In the genomic region with DNA sequence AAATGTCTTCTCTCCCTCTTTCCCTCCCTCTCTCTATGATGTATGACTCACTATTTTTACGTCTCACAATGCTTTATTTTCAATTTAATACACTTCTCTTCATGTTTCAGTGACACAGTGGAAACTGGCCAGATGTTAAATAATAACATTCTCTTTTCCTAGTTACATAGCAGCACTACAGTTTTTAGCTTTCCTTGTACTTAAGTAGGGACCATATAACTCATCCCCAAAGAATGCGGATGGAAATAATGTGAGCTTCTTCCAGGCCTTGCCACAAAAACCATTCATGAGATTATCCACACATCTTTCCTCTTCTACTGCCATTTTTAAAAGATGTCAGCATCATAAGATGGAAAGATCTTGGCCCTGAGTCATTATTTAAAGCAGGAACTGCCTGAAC, we compare ENCODE assay signal across 17 cellular contexts.
DNase-seq lines count a peak whose midpoint lies in the region; ATAC-seq and TF ChIP-seq lines count a peak whose summit lies in the region.
"Had no signal": no experiment of that assay in that cellular context is flagged by ENCODE, and none has a peak within 500 bp of the region (broad histone marks: within the 10 kb centered on the region; RNA-seq: fewer than 3 reads in every experiment).

No MANE protein-coding gene starts in this region.

- ATAC-seq in foreskin keratinocyte (peak; percentile 89), upper lobe of left lung (ENCODE audit: low FRiP score in 2 of 2) (no peak)
- ATAC-seq: activated CD8-positive, alpha-beta T cell treated with anti-CD3 and anti-CD28 coated beads, Interleukin-2, amount 10 ng/mL, durations not matched to agents 7 days and 5 days had no signal

- H3K27me3 Mint-ChIP-seq in MCF 10A (ENCODE audit: insufficient read depth, unreplicated experiment) = peaks cover 41% of the 10 kb centered on the region

- TF ChIP-seq POLR2A in breast epithelium (IDR thresholded peaks at IDR 0.05) (no peak), upper lobe of left lung (IDR thresholded peaks at IDR 0.05) (no peak), uterus (IDR thresholded peaks at IDR 0.05) (no peak)

- in situ Hi-C loops in astrocyte of the cerebellum (cut with HindIII; ENCODE audit: low sequenced_read_pairs) = no loop called here

- no TSS peak for BruUV-seq in MCF 10A (replicated peaks; lab: Mats Ljungman, UMichigan)

- TF ChIP-seq CTCF in MCF 10A (IDR thresholded peaks at IDR 0.05; ENCODE audit: unreplicated experiment) (no peak), breast epithelium (IDR thresholded peaks at IDR 0.05) (no peak), astrocyte of the cerebellum (IDR thresholded peaks at IDR 0.05; ENCODE audit: low read depth, low read length, missing control alignments) (no peak), foreskin keratinocyte (conservative IDR thresholded peaks at IDR 0.05) (no peak), upper lobe of left lung (IDR thresholded peaks at IDR 0.05) (no peak), uterus (IDR thresholded peaks at IDR 0.05) (no peak)

- no peak for TF ChIP-seq EP300 in upper lobe of left lung (IDR thresholded peaks at IDR 0.05)

- POLR2A ChIA-PET in MCF 10A (lab: Yijun Ruan, JAX) = no interaction called here

- H3K4me1 ChIP-seq in breast epithelium = no peaks in the 10 kb centered on the region
- no peaks in the 10 kb centered on the region for H3K4me1 ChIP-seq in foreskin keratinocyte
- no peaks in the 10 kb centered on the region for H3K4me1 ChIP-seq in upper lobe of left lung
- no peaks in the 10 kb centered on the region for H3K4me1 ChIP-seq in uterus
- H3K4me1 ChIP-seq: spleen had no signal

- H3K27ac ChIP-seq in breast epithelium (no peak overlapping the region), foreskin keratinocyte (no peak overlapping the region), upper lobe of left lung (no peak overlapping the region), uterus (no peak overlapping the region)
- H3K27ac ChIP-seq: 22Rv1, spleen, thoracic aorta had no signal

- no peaks in the 10 kb centered on the region for H3K27me3 ChIP-seq in breast epithelium
- H3K27me3 ChIP-seq in foreskin keratinocyte = no peaks in the 10 kb centered on the region
- no peaks in the 10 kb centered on the region for H3K27me3 ChIP-seq in upper lobe of left lung
- no peaks in the 10 kb centered on the region for H3K27me3 ChIP-seq in uterus
- H3K27me3 ChIP-seq: spleen had no signal

- H3K9me3 ChIP-seq in breast epithelium (no peaks in the 10 kb centered on the region), upper lobe of left lung (no peaks in the 10 kb centered on the region), uterus (no peaks in the 10 kb centered on the region)
- H3K9me3 ChIP-seq: spleen, thoracic aorta had no signal

- H3K9me3 Mint-ChIP-seq in MCF 10A (ENCODE audit: unreplicated experiment) = no peaks in the 10 kb centered on the region

- DNase-seq in MCF 10A (ENCODE audit: unreplicated experiment) (peak; percentile 7), breast epithelium (ENCODE audit: low spot score in 2 of 2) (no peak), astrocyte of the cerebellum (ENCODE audit: low read depth) (peak; percentile 97), foreskin keratinocyte (peak; percentile 70 to 93), upper lobe of left lung (no peak), NCI-H2029 treated with DMSO at 0.1 percent for 48 hours (lab: John Stamatoyannopoulos, UW) (no peak), uterus (no peak), ureter (ENCODE audit: low spot score) (no peak)
- DNase-seq: activated CD8-positive, alpha-beta T cell treated with anti-CD3 and anti-CD28 coated beads, Interleukin-2, amount 10 ng/mL, durations not matched to agents 7 days and 5 days; activated naive CD4-positive, alpha-beta T cell treated with Interleukin-2 at 50 U/mL for 16 hours; cortex of kidney; DMS 273 treated with DMSO at 0.1 percent for 48 hours; glutamatergic neuron; NCI-H524 treated with DMSO at 0.1 percent for 48 hours; spleen had no signal

- H3K4me3 ChIP-seq in breast epithelium (no peak overlapping the region), astrocyte of the cerebellum (ENCODE audit: low read depth, low read length) (no peak overlapping the region), upper lobe of left lung (no peak overlapping the region), uterus (no peak overlapping the region)
- H3K4me3 ChIP-seq: spleen, thoracic aorta had no signal

- peaks cover 5% of the 10 kb centered on the region for H3K4me1 Mint-ChIP-seq in MCF 10A (ENCODE audit: insufficient read depth, unreplicated experiment)

- CTCF ChIA-PET in MCF 10A (lab: Yijun Ruan, JAX) = no interaction called here

- 71 to 76% methylated on average over 2 of the region's 2 CpGs for WGBS in upper lobe of left lung, 2 donors

- H3K36me3 ChIP-seq in breast epithelium = no peaks in the 10 kb centered on the region
- H3K36me3 ChIP-seq in upper lobe of left lung = no peaks in the 10 kb centered on the region
- no peaks in the 10 kb centered on the region for H3K36me3 ChIP-seq in uterus
- H3K36me3 ChIP-seq: spleen, thoracic aorta had no signal

- no peaks in the 10 kb centered on the region for H3K36me3 Mint-ChIP-seq in MCF 10A (ENCODE audit: insufficient read depth, unreplicated experiment)

- no peak overlapping the region for H3K27ac Mint-ChIP-seq in MCF 10A (ENCODE audit: low read depth, unreplicated experiment)
- H3K27ac Mint-ChIP-seq: activated CD8-positive, alpha-beta T cell treated with anti-CD3 and anti-CD28 coated beads, Interleukin-2, amount 10 ng/mL, durations not matched to agents 7 days and 5 days had no signal

- intact Hi-C loops in MCF 10A (cut with micrococcal nuclease) = no loop called here
- intact Hi-C loops in breast epithelium (cut with DNase I; ENCODE audit: low total_unique reads) = no loop called here
- intact Hi-C loops in uterus (cut with DNase I; ENCODE audit: low total_unique reads) = no loop called here

- H3K4me3 Mint-ChIP-seq in MCF 10A (ENCODE audit: unreplicated experiment) = no peak overlapping the region
- H3K4me3 Mint-ChIP-seq: activated CD8-positive, alpha-beta T cell treated with anti-CD3 and anti-CD28 coated beads, Interleukin-2, amount 10 ng/mL, durations not matched to agents 7 days and 5 days had no signal

Comparison
In these comparisons a context has a peak if more than half of its experiments do, and no peak if none do; other contexts are left out.
1. DNase-seq: peak in MCF 10A (single experiment), astrocyte of the cerebellum (single experiment) and foreskin keratinocyte (2 of 2); none in breast epithelium (0 of 2), upper lobe of left lung (0 of 2), NCI-H2029 treated with DMSO at 0.1 percent for 48 hours (single experiment), uterus (0 of 2) and ureter (single experiment).